In the genomic region with DNA sequence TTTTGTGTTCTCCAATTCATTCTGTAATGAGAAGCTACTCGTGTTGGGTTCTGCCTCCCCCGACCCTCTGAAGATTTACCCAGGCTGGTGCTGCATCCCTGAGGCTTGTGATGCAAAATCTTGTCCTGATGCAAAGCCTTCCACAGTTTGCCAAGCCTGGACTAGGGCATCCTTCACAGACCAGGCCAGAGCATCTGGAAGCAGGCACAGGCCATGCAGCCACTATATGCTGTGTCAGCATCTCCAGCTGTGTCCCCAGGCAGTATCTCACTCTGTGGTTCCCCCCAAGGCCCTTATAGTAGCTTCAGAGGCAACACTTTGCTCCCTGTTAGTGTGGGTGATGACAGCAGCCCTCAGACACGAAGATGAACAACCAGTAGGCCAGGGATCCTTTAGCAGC, we compare ENCODE assay signal across 29 cellular contexts.
"Had no signal": no experiment of that assay in that cellular context is flagged by ENCODE, and none has a peak within 500 bp of the region (broad histone marks: within the 10 kb centered on the region; RNA-seq: fewer than 3 reads in every experiment).

No MANE protein-coding gene starts in this region.

- FAIRE-seq: frontal cortex had no signal

- H3K36me3 ChIP-seq: ascending aorta, breast epithelium, cardiac muscle cell had no signal

- DNase-seq: activated CD4-positive, alpha-beta memory T cell treated with anti-CD3 and anti-CD28 coated beads, Interleukin-2, amount 10 ng/mL, durations not matched to agents 7 days and 5 days; activated CD4-positive, alpha-beta T cell treated with anti-CD3 and anti-CD28 coated beads for 36 hours; activated CD4-positive, alpha-beta T cell treated with anti-CD3 and anti-CD28 coated beads, Interleukin-2, amount 10 ng/mL, durations not matched to agents 7 days and 5 days; activated CD4-positive, alpha-beta T cell treated with anti-CD3 and anti-CD28 coated beads, Interleukin-2, amount 50 U/mL, for 4 hours; activated CD4-positive, CD25-positive, alpha-beta regulatory T cell; activated CD4-positive, CD25-positive, alpha-beta regulatory T cell treated with anti-CD3 and anti-CD28 coated beads, Interleukin-2, amount 50 U/mL, for 72 hours; activated CD8-positive, alpha-beta memory T cell treated with anti-CD3 and anti-CD28 coated beads, Interleukin-2, amount 50 U/mL, for 48 hours; activated gamma-delta T cell; activated naive CD4-positive, alpha-beta T cell; activated naive CD4-positive, alpha-beta T cell treated with anti-CD3 and anti-CD28 coated beads, Interleukin-2, amount 10 ng/mL, durations not matched to agents 7 days and 5 days; activated naive CD8-positive, alpha-beta T cell treated with anti-CD3 and anti-CD28 coated beads, Interleukin-2, amount 10 ng/mL, durations not matched to agents 7 days and 5 days; activated T-cell treated with anti-CD3 and anti-CD28 coated beads for 4 hours; activated T-cell treated with anti-CD3 and anti-CD28 coated beads, Interleukin-2, amount 50 U/mL, for 24 hours; activated T-cell treated with anti-CD3 and anti-CD28 coated beads, Interleukin-2, amount 50 U/mL, for 72 hours; dorsolateral prefrontal cortex; effector memory CD4-positive, alpha-beta T cell; endodermal cell; foreskin fibroblast; T-helper 2 cell had no signal

- H3K4me3 ChIP-seq: ascending aorta, breast epithelium, cardiac muscle cell, coronary artery, dorsolateral prefrontal cortex had no signal

- H3K27ac Mint-ChIP-seq: activated CD4-positive, alpha-beta memory T cell treated with anti-CD3 and anti-CD28 coated beads, Interleukin-2, amount 10 ng/mL, durations not matched to agents 7 days and 5 days; activated CD4-positive, alpha-beta T cell treated with anti-CD3 and anti-CD28 coated beads for 36 hours; activated CD4-positive, alpha-beta T cell treated with anti-CD3 and anti-CD28 coated beads, Interleukin-2, amount 10 ng/mL, durations not matched to agents 7 days and 5 days; activated naive CD4-positive, alpha-beta T cell treated with anti-CD3 and anti-CD28 coated beads, Interleukin-2, amount 10 ng/mL, durations not matched to agents 7 days and 5 days; activated naive CD4-positive, alpha-beta T cell treated with anti-CD3 and anti-CD28 coated beads, Interleukin-2, amount 50 U/mL, for 72 hours; activated naive CD8-positive, alpha-beta T cell treated with anti-CD3 and anti-CD28 coated beads, Interleukin-2, amount 10 ng/mL, durations not matched to agents 7 days and 5 days; activated T-cell treated with anti-CD3 and anti-CD28 coated beads, Interleukin-2, amount 50 U/mL, for 24 hours; activated T-cell treated with anti-CD3 and anti-CD28 coated beads, Interleukin-2, amount 50 U/mL, for 72 hours; brain; dendritic cell treated with granulocyte-macrophage colony-stimulating factor and Interleukin-4, amounts not matched to agents 40 ng/mL and 50 ng/mL, for 4 days; endodermal cell had no signal

- H3K36me3 Mint-ChIP-seq: activated naive CD4-positive, alpha-beta T cell treated with anti-CD3 and anti-CD28 coated beads, Interleukin-2, amount 10 ng/mL, durations not matched to agents 7 days and 5 days; activated naive CD4-positive, alpha-beta T cell treated with anti-CD3 and anti-CD28 coated beads, Interleukin-2, amount 50 U/mL, for 72 hours; activated naive CD8-positive, alpha-beta T cell treated with anti-CD3 and anti-CD28 coated beads, Interleukin-2, amount 10 ng/mL, durations not matched to agents 7 days and 5 days; brain had no signal

- H3K9me3 ChIP-seq: ascending aorta, breast epithelium had no signal

- H3K4me3 Mint-ChIP-seq: activated CD4-positive, alpha-beta memory T cell treated with anti-CD3 and anti-CD28 coated beads, Interleukin-2, amount 10 ng/mL, durations not matched to agents 7 days and 5 days; activated CD4-positive, alpha-beta T cell treated with anti-CD3 and anti-CD28 coated beads for 36 hours; activated CD4-positive, alpha-beta T cell treated with anti-CD3 and anti-CD28 coated beads, Interleukin-2, amount 10 ng/mL, durations not matched to agents 7 days and 5 days; activated naive CD4-positive, alpha-beta T cell treated with anti-CD3 and anti-CD28 coated beads, Interleukin-2, amount 10 ng/mL, durations not matched to agents 7 days and 5 days; activated naive CD8-positive, alpha-beta T cell treated with anti-CD3 and anti-CD28 coated beads, Interleukin-2, amount 10 ng/mL, durations not matched to agents 7 days and 5 days; activated T-cell treated with anti-CD3 and anti-CD28 coated beads, Interleukin-2, amount 50 U/mL, for 24 hours; activated T-cell treated with anti-CD3 and anti-CD28 coated beads, Interleukin-2, amount 50 U/mL, for 72 hours; brain; central memory CD8-positive, alpha-beta T cell; dendritic cell treated with granulocyte-macrophage colony-stimulating factor and Interleukin-4, amounts not matched to agents 40 ng/mL and 50 ng/mL, for 4 days; endodermal cell had no signal

- H3K4me1 Mint-ChIP-seq: activated CD4-positive, alpha-beta memory T cell treated with anti-CD3 and anti-CD28 coated beads, Interleukin-2, amount 10 ng/mL, durations not matched to agents 7 days and 5 days; activated CD4-positive, alpha-beta T cell treated with anti-CD3 and anti-CD28 coated beads for 36 hours; activated CD4-positive, alpha-beta T cell treated with anti-CD3 and anti-CD28 coated beads, Interleukin-2, amount 10 ng/mL, durations not matched to agents 7 days and 5 days; activated naive CD4-positive, alpha-beta T cell treated with anti-CD3 and anti-CD28 coated beads, Interleukin-2, amount 10 ng/mL, durations not matched to agents 7 days and 5 days; activated naive CD8-positive, alpha-beta T cell treated with anti-CD3 and anti-CD28 coated beads, Interleukin-2, amount 10 ng/mL, durations not matched to agents 7 days and 5 days; central memory CD8-positive, alpha-beta T cell; endodermal cell had no signal

- ATAC-seq: activated CD4-positive, alpha-beta T cell treated with anti-CD3 and anti-CD28 coated beads for 36 hours; activated naive CD4-positive, alpha-beta T cell treated with anti-CD3 and anti-CD28 coated beads, Interleukin-2, amount 50 U/mL, for 72 hours; activated T-cell treated with anti-CD3 and anti-CD28 coated beads, Interleukin-2, amount 50 U/mL, for 72 hours; esophagus mucosa had no signal

- H3K27me3 ChIP-seq: ascending aorta had no signal

- H3K4me1 ChIP-seq: ascending aorta, breast epithelium had no signal

- H3K9me3 Mint-ChIP-seq: activated CD4-positive, alpha-beta memory T cell treated with anti-CD3 and anti-CD28 coated beads, Interleukin-2, amount 10 ng/mL, durations not matched to agents 7 days and 5 days; activated CD4-positive, alpha-beta T cell treated with anti-CD3 and anti-CD28 coated beads, Interleukin-2, amount 10 ng/mL, durations not matched to agents 7 days and 5 days; activated naive CD4-positive, alpha-beta T cell treated with anti-CD3 and anti-CD28 coated beads, Interleukin-2, amount 10 ng/mL, durations not matched to agents 7 days and 5 days; activated naive CD4-positive, alpha-beta T cell treated with anti-CD3 and anti-CD28 coated beads, Interleukin-2, amount 50 U/mL, for 72 hours; activated naive CD8-positive, alpha-beta T cell treated with anti-CD3 and anti-CD28 coated beads, Interleukin-2, amount 10 ng/mL, durations not matched to agents 7 days and 5 days; activated T-cell treated with anti-CD3 and anti-CD28 coated beads, Interleukin-2, amount 50 U/mL, for 24 hours; activated T-cell treated with anti-CD3 and anti-CD28 coated beads, Interleukin-2, amount 50 U/mL, for 72 hours; central memory CD8-positive, alpha-beta T cell; dendritic cell treated with granulocyte-macrophage colony-stimulating factor and Interleukin-4, amounts not matched to agents 40 ng/mL and 50 ng/mL, for 4 days; endodermal cell had no signal

- H3K27ac ChIP-seq: ascending aorta, breast epithelium, cardiac muscle cell, coronary artery, dorsolateral prefrontal cortex had no signal
